In the genomic region with DNA sequence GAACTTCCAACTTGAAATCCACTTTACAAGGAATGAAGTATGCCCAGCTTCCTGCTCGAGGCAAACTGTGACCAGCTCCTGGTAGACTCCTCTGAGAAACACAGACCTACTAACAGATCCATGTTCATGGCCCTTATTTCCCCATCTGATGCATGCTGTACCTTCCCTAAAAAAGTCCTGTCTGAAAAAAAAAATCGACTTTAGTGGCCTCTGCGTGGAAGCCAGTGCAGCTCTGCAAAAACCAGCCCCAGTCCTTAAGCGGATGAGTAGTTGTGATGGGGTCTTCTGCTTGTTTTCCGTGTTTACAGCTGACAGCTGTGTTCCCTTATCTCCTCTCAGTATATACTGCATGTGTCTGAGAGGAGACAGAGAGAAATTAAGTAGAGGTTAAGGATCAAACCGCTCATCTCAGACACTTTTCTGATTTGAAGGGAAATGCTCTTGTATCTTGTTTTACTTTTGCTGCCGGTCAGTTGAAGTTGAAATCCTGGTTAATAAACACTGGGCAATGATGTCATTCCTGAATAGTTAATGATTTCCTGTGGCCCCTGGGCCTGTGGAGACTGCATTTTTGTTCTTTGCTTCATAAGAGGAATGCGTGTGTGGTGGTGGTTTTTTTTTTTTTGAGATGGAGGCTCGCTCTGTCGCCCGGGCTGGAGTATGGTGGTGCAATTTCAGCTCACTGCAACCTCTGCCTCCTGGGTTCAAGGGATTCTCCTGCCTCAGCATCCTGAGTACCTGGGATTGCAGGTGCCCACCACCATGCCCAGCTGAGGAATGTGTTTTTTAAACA, we compare ENCODE assay signal across 11 cellular contexts.
A peak's percentile ranks its signal among the peaks of the same experiment; 100 is the strongest.
DNase-seq lines count a peak whose midpoint lies in the region; ATAC-seq, FAIRE-seq and TF ChIP-seq lines count a peak whose summit lies in the region.
"Had no signal": no experiment of that assay in that cellular context is flagged by ENCODE, and none has a peak within 500 bp of the region (broad histone marks: within the 10 kb centered on the region; RNA-seq: fewer than 3 reads in every experiment).

No MANE protein-coding gene starts in this region.

- peak overlapping the region; percentile 80 for H3K27ac ChIP-seq in endothelial cell of umbilical vein (ENCODE audit: insufficient read depth, low read depth, low read length)

- H3K79me2 ChIP-seq in endothelial cell of umbilical vein (ENCODE audit: control insufficient read depth, insufficient read depth, low read length), result peaks cover 21% of the 10 kb centered on the region

- ATAC-seq in T-helper 17 cell, result no peak
- no peak for ATAC-seq in HG03139 (IDR thresholded peaks at IDR 0.05; ENCODE audit: unreplicated experiment)
- ATAC-seq in HG02642 (IDR thresholded peaks at IDR 0.05; ENCODE audit: poor library complexity, unreplicated experiment), result no peak

- H3K4me3 Mint-ChIP-seq in T-helper 17 cell, result no peak overlapping the region
- H3K4me3 Mint-ChIP-seq: CD8-positive, alpha-beta memory T cell; IgD-negative memory B cell had no signal

- BruUV-seq in endothelial cell of umbilical vein (replicated peaks; lab: Mats Ljungman, UMichigan), result no TSS peak

- H2AFZ ChIP-seq in endothelial cell of umbilical vein (ENCODE audit: low read depth, low read length), result no peak overlapping the region

- no peaks in the 10 kb centered on the region for H3K9me1 ChIP-seq in endothelial cell of umbilical vein (replicated peaks; ENCODE audit: control insufficient read depth, extremely low read depth, insufficient read depth, low read length)

- TF ChIP-seq POLR2A in endothelial cell of umbilical vein (IDR thresholded peaks at IDR 0.05; ENCODE audit: low read depth, low read length), result no peak

- peaks cover 21% of the 10 kb centered on the region for H3K4me1 ChIP-seq in endothelial cell of umbilical vein (ENCODE audit: control insufficient read depth, extremely low read depth, insufficient read depth, low read length)

- peak; percentile 87 for FAIRE-seq in endothelial cell of umbilical vein (lab: Jason Lieb, UNC)

- H3K27ac Mint-ChIP-seq in T-helper 17 cell, result no peak overlapping the region
- H3K27ac Mint-ChIP-seq: CD8-positive, alpha-beta memory T cell; IgD-negative memory B cell had no signal

- TF ChIP-seq CTCF in AG04449 (IDR thresholded peaks at IDR 0.05; ENCODE audit: insufficient read depth, low read length, missing control alignments) (no peak), endothelial cell of umbilical vein (IDR thresholded peaks at IDR 0.05; ENCODE audit: extremely low read depth in 1 of 2, insufficient read depth in 1 of 2, low read depth in 1 of 2, low read length in 2 of 2) (no peak)

- H3K9ac ChIP-seq in endothelial cell of umbilical vein (replicated peaks; ENCODE audit: extremely low read depth, insufficient read depth, low read length), result peak overlapping the region; percentile 38

- peak overlapping the region; percentile 68 for H3K4me2 ChIP-seq in endothelial cell of umbilical vein (ENCODE audit: insufficient read depth, low read length)

- intact Hi-C loops in endothelial cell of umbilical vein (cut with micrococcal nuclease), result loop anchor here (2.0 kb wide), 1 partner anchor 68 kb away; the partner anchor contains the start of gene DOCK1

- no peaks in the 10 kb centered on the region for H3K9me3 ChIP-seq in endothelial cell of umbilical vein (replicated peaks; ENCODE audit: control insufficient read depth, insufficient read depth, low read length)
- no peaks in the 10 kb centered on the region for H3K9me3 ChIP-seq in T-helper 17 cell (ENCODE audit: control insufficient read depth, low read length, poor library complexity, severe bottlenecking)

- H3K36me3 Mint-ChIP-seq in T-helper 17 cell (ENCODE audit: low read depth), result no peaks in the 10 kb centered on the region
- H3K36me3 Mint-ChIP-seq: CD8-positive, alpha-beta memory T cell; IgD-negative memory B cell had no signal

- no peaks in the 10 kb centered on the region for H3K27me3 ChIP-seq in endothelial cell of umbilical vein (ENCODE audit: control insufficient read depth in 2 of 2, insufficient read depth in 2 of 2, low read length in 2 of 2)
- H3K27me3 ChIP-seq in H7 (ENCODE audit: control insufficient read depth, insufficient read depth, low read length), result no peaks in the 10 kb centered on the region

- POLR2A ChIA-PET in AG04449 (lab: Yijun Ruan, JAX) (interaction anchor here (0.6 kb wide), 1 partner anchor 403 kb away, joined by 3 read pairs; no protein-coding TSS in a partner anchor), endothelial cell of umbilical vein (lab: Charles Lee) (no interaction called here)

- no peaks in the 10 kb centered on the region for H3K36me3 ChIP-seq in endothelial cell of umbilical vein (ENCODE audit: control insufficient read depth in 2 of 2, extremely low read depth in 1 of 2, insufficient read depth in 2 of 2, low read length in 2 of 2)
- H3K36me3 ChIP-seq in H7 (replicated peaks; ENCODE audit: control insufficient read depth, insufficient read depth, low read length), result no peaks in the 10 kb centered on the region; the same call in none of the 2 replicates

- peak overlapping the region; percentile 39 for H3K4me3 ChIP-seq in AG04449 (ENCODE audit: low read depth, low read length)
- H3K4me3 ChIP-seq in endothelial cell of umbilical vein (replicated peaks in 1 of 3; ENCODE audit: insufficient read depth in 1 of 3, low read depth in 1 of 3, low read length in 3 of 3), result peak overlapping the region in 1 of 3 experiments; percentile 44
- H3K4me3 ChIP-seq in H7 (ENCODE audit: insufficient read depth, low read depth, low read length), result no peak overlapping the region

- no peaks in the 10 kb centered on the region for H4K20me1 ChIP-seq in endothelial cell of umbilical vein (replicated peaks; ENCODE audit: control insufficient read depth, extremely low read depth, insufficient read depth, low read length)

- dilution Hi-C loops in endothelial cell of umbilical vein (cut with MboI; ENCODE audit: extremely low pct_ligation_motif_present, low sequenced_read_pairs), result no loop called here

- CTCF ChIA-PET in AG04449 (lab: Yijun Ruan, JAX) (no interaction called here), endothelial cell of umbilical vein (lab: Charles Lee) (interaction anchor here (1.2 kb wide), 2 partner anchors 9 to 1039 kb away, joined by 3 read pairs; no protein-coding TSS in a partner anchor)

- no peaks in the 10 kb centered on the region for H3K4me1 Mint-ChIP-seq in T-helper 17 cell
- H3K4me1 Mint-ChIP-seq: CD8-positive, alpha-beta memory T cell; IgD-negative memory B cell had no signal

- DNase-seq in AG04449 (ENCODE audit: low read depth, low spot score) (peak; percentile 80), HuH-7.5 (ENCODE audit: low spot score) (peak; percentile 46), endothelial cell of umbilical vein (ENCODE audit: low read depth, low spot score) (peak; percentile 88), myocyte (ENCODE audit: low read depth) (peak; percentile 63), H7 (no peak), T-helper 17 cell (no peak)
- DNase-seq: CD8-positive, alpha-beta memory T cell; NK-92 treated with Interleukin-12 subunit alpha and Interleukin-12 subunit beta, amount 100 ng/mL, for 24 hours had no signal

- H3K27me3 Mint-ChIP-seq in T-helper 17 cell, result no peaks in the 10 kb centered on the region
- H3K27me3 Mint-ChIP-seq: CD8-positive, alpha-beta memory T cell; IgD-negative memory B cell had no signal

TF ChIP-seq in endothelial cell of umbilical vein, 7 proteins besides CTCF, POLR2A, EP300 and RAD21:
- TF ChIP-seq FOS (IDR thresholded peaks at IDR 0.05; ENCODE audit: borderline replicate concordance, insufficient read depth, low read length) (no peak), JUN (IDR thresholded peaks at IDR 0.05; ENCODE audit: borderline replicate concordance, insufficient read depth, insufficient read length, low read depth) (peak; percentile 72)

Comparison
In these comparisons a context has a peak if more than half of its experiments do, and no peak if none do; other contexts are left out.
1. DNase-seq: peak in AG04449 (single experiment), HuH-7.5 (single experiment), endothelial cell of umbilical vein (single experiment) and myocyte (single experiment); none in H7 (single experiment) and T-helper 17 cell (0 of 3).